In genomic region chr1:3161130-3161840, GRCh38 we compare ENCODE assay signal across 16 cellular contexts.
DNase-seq lines count a peak whose midpoint lies in the region; ATAC-seq and TF ChIP-seq lines count a peak whose summit lies in the region.
"Had no signal": no experiment of that assay in that cellular context is flagged by ENCODE, and none has a peak within 500 bp of the region (broad histone marks: within the 10 kb centered on the region; RNA-seq: fewer than 3 reads in every experiment).

No MANE protein-coding gene starts in this region.

- no peaks in the 10 kb centered on the region for H3K27me3 ChIP-seq in thoracic aorta (replicated peaks; ENCODE audit: insufficient read depth)
- peaks cover 31% of the 10 kb centered on the region for H3K27me3 ChIP-seq in suprapubic skin
- H3K27me3 ChIP-seq: testis had no signal

- peak overlapping the region; percentile 35 for H3K27ac Mint-ChIP-seq in activated naive CD4-positive, alpha-beta T cell treated with anti-CD3 and anti-CD28 coated beads, Interleukin-2, amount 50 U/mL, for 24 hours

- no peak for TF ChIP-seq EP300 in suprapubic skin (IDR thresholded peaks at IDR 0.05)

- H3K27ac ChIP-seq in thoracic aorta (peak overlapping the region; percentile 73 to 78), suprapubic skin (no peak overlapping the region)
- H3K27ac ChIP-seq: esophagus squamous epithelium, testis had no signal

- no peaks in the 10 kb centered on the region for H3K9me3 Mint-ChIP-seq in activated naive CD4-positive, alpha-beta T cell treated with anti-CD3 and anti-CD28 coated beads, Interleukin-2, amount 50 U/mL, for 24 hours

- H3K36me3 ChIP-seq in thoracic aorta: no peaks in the 10 kb centered on the region
- H3K36me3 ChIP-seq in suprapubic skin: no peaks in the 10 kb centered on the region
- H3K36me3 ChIP-seq: esophagus squamous epithelium had no signal

- H3K9me3 ChIP-seq in thoracic aorta (no peaks in the 10 kb centered on the region), suprapubic skin (no peaks in the 10 kb centered on the region)
- H3K9me3 ChIP-seq: testis had no signal

- DNase-seq in activated naive CD4-positive, alpha-beta T cell treated with Interleukin-2 at 50 U/mL for 16 hours: no peak
- DNase-seq in astrocyte of the hippocampus (ENCODE audit: low read depth, low spot score) (peak; percentile 85), medulla oblongata (ENCODE audit: extremely low spot score) (peak; percentile 74), thoracic aorta (ENCODE audit: low spot score) (no peak), suprapubic skin (ENCODE audit: low spot score in 2 of 2) (no peak)
- DNase-seq: cortex of kidney, esophagus squamous epithelium, NCI-H1436, NCI-H510A, small intestine, testis had no signal

- no peaks in the 10 kb centered on the region for H3K36me3 Mint-ChIP-seq in activated naive CD4-positive, alpha-beta T cell treated with anti-CD3 and anti-CD28 coated beads, Interleukin-2, amount 50 U/mL, for 24 hours

- TF ChIP-seq CTCF in thoracic aorta (IDR thresholded peaks at IDR 0.05) (no peak), suprapubic skin (IDR thresholded peaks at IDR 0.05) (no peak)

- peak overlapping the region; percentile 72 for H3K4me3 Mint-ChIP-seq in activated naive CD4-positive, alpha-beta T cell treated with anti-CD3 and anti-CD28 coated beads, Interleukin-2, amount 50 U/mL, for 24 hours

- H3K4me1 Mint-ChIP-seq in activated naive CD4-positive, alpha-beta T cell treated with anti-CD3 and anti-CD28 coated beads, Interleukin-2, amount 50 U/mL, for 24 hours: no peaks in the 10 kb centered on the region

- WGBS in suprapubic skin: 57% methylated on average over 29 of the region's 32 CpGs

- peaks cover 9% of the 10 kb centered on the region for H3K27me3 Mint-ChIP-seq in activated naive CD4-positive, alpha-beta T cell treated with anti-CD3 and anti-CD28 coated beads, Interleukin-2, amount 50 U/mL, for 24 hours

- H3K4me3 ChIP-seq in thoracic aorta (peak overlapping the region; percentile 50), suprapubic skin (no peak overlapping the region)
- H3K4me3 ChIP-seq: esophagus squamous epithelium, testis had no signal

- ATAC-seq in thoracic aorta (ENCODE audit: insufficient number of reproducible peaks, low FRiP score, low read depth) (no peak), HG02885 (IDR thresholded peaks at IDR 0.05; ENCODE audit: poor library complexity, unreplicated experiment) (no peak), HG03135 (IDR thresholded peaks at IDR 0.05; ENCODE audit: unreplicated experiment) (no peak)
- ATAC-seq: HCT116, Panc1 had no signal

- TF ChIP-seq POLR2A in suprapubic skin (IDR thresholded peaks at IDR 0.05): no peak

- H3K4me1 ChIP-seq in thoracic aorta (ENCODE audit: control insufficient read depth in 1 of 2, low read depth in 2 of 2) (peaks cover 7 to 57% of the 10 kb centered on the region in 2 donors), suprapubic skin (no peaks in the 10 kb centered on the region)
- H3K4me1 ChIP-seq: esophagus squamous epithelium, testis had no signal

Comparison
In these comparisons a context has a peak if more than half of its experiments do, and no peak if none do; other contexts are left out.
1. DNase-seq: peak in astrocyte of the hippocampus (single experiment) and medulla oblongata (single experiment); none in activated naive CD4-positive, alpha-beta T cell treated with Interleukin-2 at 50 U/mL for 16 hours (single experiment), thoracic aorta (single experiment) and suprapubic skin (0 of 2).